1 cellular context compared by ENCODE assay signal in genomic region chr11:61332823-61333637, GRCh38.
TF ChIP-seq lines count a peak whose summit lies in the region.

Gene DDB1, minus strand, starts transcription at chr11:61333105. Its CDS starts 137 bp downstream, at chr11:61332968.
Gene TKFC, plus strand, starts transcription at chr11:61333228. Its CDS starts 1,501 bp downstream, at chr11:61334729.

TF ChIP-seq in HepG2, 621 proteins besides CTCF, POLR2A, EP300 and RAD21 (continued from another document and continues in another):
- TF ChIP-seq ZGPAT (CRISPR knock-in tag; IDR thresholded peaks at IDR 0.05): peak; percentile 79
- no peak for TF ChIP-seq ZNF362 (CRISPR knock-in tag; IDR thresholded peaks at IDR 0.05; ENCODE audit: borderline replicate concordance)
- TF ChIP-seq NFIB (CRISPR knock-in tag; IDR thresholded peaks at IDR 0.05; ENCODE audit: borderline replicate concordance): 0 out of 2 replicates have a peak, but pooled peaks have one; percentile 70
- peak; percentile 62; the same call in 1 of the 2 replicates for TF ChIP-seq HMGXB3 (CRISPR knock-in tag; IDR thresholded peaks at IDR 0.05; ENCODE audit: borderline replicate concordance)
- no peak for TF ChIP-seq SATB2 (CRISPR knock-in tag; IDR thresholded peaks at IDR 0.05)
- TF ChIP-seq PLSCR1 (CRISPR knock-in tag; IDR thresholded peaks at IDR 0.05; ENCODE audit: borderline replicate concordance): no peak
- TF ChIP-seq GPBP1L1 (CRISPR knock-in tag; IDR thresholded peaks at IDR 0.05): no peak
- TF ChIP-seq ZNF660 (CRISPR knock-in tag; IDR thresholded peaks at IDR 0.05; ENCODE audit: borderline replicate concordance, low read depth): no peak
- no peak for TF ChIP-seq MBNL3 (CRISPR knock-in tag; conservative IDR thresholded peaks at IDR 0.05)
- no peak for TF ChIP-seq ZNF180 (CRISPR knock-in tag; IDR thresholded peaks at IDR 0.05; ENCODE audit: borderline replicate concordance, low read depth)
- 0 out of 2 replicates have a peak, but pooled peaks have one; percentile 73 for TF ChIP-seq ZNF784 (CRISPR knock-in tag; IDR thresholded peaks at IDR 0.05; ENCODE audit: borderline replicate concordance)
- no peak for TF ChIP-seq CEBPZ (IDR thresholded peaks at IDR 0.05; ENCODE audit: low read length)
- TF ChIP-seq ZFP82 (CRISPR knock-in tag; IDR thresholded peaks at IDR 0.05; ENCODE audit: borderline replicate concordance): peak; percentile 70; the same call in 1 of the 2 replicates
- no peak for TF ChIP-seq ZNF44 (CRISPR knock-in tag; IDR thresholded peaks at IDR 0.05)
- TF ChIP-seq KLF15 (CRISPR knock-in tag; IDR thresholded peaks at IDR 0.05; ENCODE audit: borderline replicate concordance): peak; percentile 66; the same call in 1 of the 2 replicates
- peak; percentile 64 for TF ChIP-seq ZBTB7B (CRISPR knock-in tag; IDR thresholded peaks at IDR 0.05)
- peak; percentile 77; the same call in 1 of the 2 replicates for TF ChIP-seq NRL (CRISPR knock-in tag; IDR thresholded peaks at IDR 0.05; ENCODE audit: borderline replicate concordance)
- no peak for TF ChIP-seq SMC3 (IDR thresholded peaks at IDR 0.05; ENCODE audit: low read length)
- no peak for TF ChIP-seq ZFP37 (CRISPR knock-in tag; IDR thresholded peaks at IDR 0.05; ENCODE audit: borderline replicate concordance)
- TF ChIP-seq TBP (CRISPR knock-in tag; IDR thresholded peaks at IDR 0.05): no peak
- 0 out of 2 replicates have a peak, but pooled peaks have one; percentile 16 for TF ChIP-seq ZNF83 (CRISPR knock-in tag; IDR thresholded peaks at IDR 0.05; ENCODE audit: borderline replicate concordance)
- TF ChIP-seq ZNF513 (CRISPR knock-in tag; conservative IDR thresholded peaks at IDR 0.05): no peak
- no peak; the same call in 1 of the 2 replicates for TF ChIP-seq ZNF446 (CRISPR knock-in tag; IDR thresholded peaks at IDR 0.05)
- TF ChIP-seq ZFP90 (CRISPR knock-in tag; IDR thresholded peaks at IDR 0.05; ENCODE audit: borderline replicate concordance): no peak
- peak; percentile 52; the same call in 1 of the 2 replicates for TF ChIP-seq TOPORS (CRISPR knock-in tag; IDR thresholded peaks at IDR 0.05)
- TF ChIP-seq HCFC1 (IDR thresholded peaks at IDR 0.05; ENCODE audit: low read depth, low read length): peak; percentile 43; the same call in 1 of the 2 replicates
- no peak for TF ChIP-seq NFE2 (CRISPR knock-in tag; IDR thresholded peaks at IDR 0.05)
- TF ChIP-seq ATF2 (CRISPR knock-in tag; IDR thresholded peaks at IDR 0.05): no peak; the same call in 1 of the 2 replicates
- TF ChIP-seq EEA1 (CRISPR knock-in tag; IDR thresholded peaks at IDR 0.05; ENCODE audit: borderline replicate concordance): peak; percentile 73; the same call in 1 of the 2 replicates
- TF ChIP-seq PRMT3 (CRISPR knock-in tag; IDR thresholded peaks at IDR 0.05; ENCODE audit: borderline replicate concordance, low read depth): no peak
- TF ChIP-seq GABPA (IDR thresholded peaks at IDR 0.05; ENCODE audit: low read depth, low read length): peak; percentile 66
- peak; percentile 85 for TF ChIP-seq GABPA (CRISPR knock-in tag; IDR thresholded peaks at IDR 0.05; ENCODE audit: low read depth)
- TF ChIP-seq ZNF343 (CRISPR knock-in tag; IDR thresholded peaks at IDR 0.05): peak; percentile 77
- no peak for TF ChIP-seq ZBTB37 (CRISPR knock-in tag; IDR thresholded peaks at IDR 0.05)
- no peak for TF ChIP-seq GFI1 (CRISPR knock-in tag; IDR thresholded peaks at IDR 0.05; ENCODE audit: borderline replicate concordance)
- TF ChIP-seq CHD2 (IDR thresholded peaks at IDR 0.05; ENCODE audit: low read depth, low read length): 0 out of 2 replicates have a peak, but pooled peaks have one; percentile 30
- TF ChIP-seq ZBTB3 (CRISPR knock-in tag; IDR thresholded peaks at IDR 0.05; ENCODE audit: borderline replicate concordance, low read depth): no peak; the same call in 1 of the 2 replicates
- TF ChIP-seq ZBTB1 (CRISPR knock-in tag; IDR thresholded peaks at IDR 0.05; ENCODE audit: borderline replicate concordance): no peak
- TF ChIP-seq HHEX (CRISPR knock-in tag; IDR thresholded peaks at IDR 0.05): no peak
- TF ChIP-seq CERS6 (CRISPR knock-in tag; IDR thresholded peaks at IDR 0.05): no peak
